ENCODE assay signal across 1 cellular context in the genomic region with DNA sequence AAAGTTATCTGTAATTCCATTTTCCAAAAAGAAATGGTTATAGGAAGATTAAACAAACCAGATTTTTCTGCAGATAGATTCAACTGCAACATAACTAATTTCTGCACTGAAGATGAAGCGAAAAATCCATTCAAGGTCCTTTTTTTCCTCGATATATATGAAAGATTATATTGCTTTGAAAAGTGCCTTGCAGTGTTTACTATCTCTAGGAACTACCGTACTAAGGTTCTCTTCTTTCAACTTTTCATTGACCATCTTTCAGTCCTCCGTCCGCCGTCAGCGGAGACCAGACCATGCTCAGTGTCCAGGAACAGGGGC.
TF ChIP-seq lines count a peak whose summit lies in the region.

No MANE protein-coding gene starts in this region.

TF ChIP-seq in K562, 482 proteins besides CTCF, POLR2A, EP300 and RAD21 (continued from another document):
- TF ChIP-seq, protein P1, sequence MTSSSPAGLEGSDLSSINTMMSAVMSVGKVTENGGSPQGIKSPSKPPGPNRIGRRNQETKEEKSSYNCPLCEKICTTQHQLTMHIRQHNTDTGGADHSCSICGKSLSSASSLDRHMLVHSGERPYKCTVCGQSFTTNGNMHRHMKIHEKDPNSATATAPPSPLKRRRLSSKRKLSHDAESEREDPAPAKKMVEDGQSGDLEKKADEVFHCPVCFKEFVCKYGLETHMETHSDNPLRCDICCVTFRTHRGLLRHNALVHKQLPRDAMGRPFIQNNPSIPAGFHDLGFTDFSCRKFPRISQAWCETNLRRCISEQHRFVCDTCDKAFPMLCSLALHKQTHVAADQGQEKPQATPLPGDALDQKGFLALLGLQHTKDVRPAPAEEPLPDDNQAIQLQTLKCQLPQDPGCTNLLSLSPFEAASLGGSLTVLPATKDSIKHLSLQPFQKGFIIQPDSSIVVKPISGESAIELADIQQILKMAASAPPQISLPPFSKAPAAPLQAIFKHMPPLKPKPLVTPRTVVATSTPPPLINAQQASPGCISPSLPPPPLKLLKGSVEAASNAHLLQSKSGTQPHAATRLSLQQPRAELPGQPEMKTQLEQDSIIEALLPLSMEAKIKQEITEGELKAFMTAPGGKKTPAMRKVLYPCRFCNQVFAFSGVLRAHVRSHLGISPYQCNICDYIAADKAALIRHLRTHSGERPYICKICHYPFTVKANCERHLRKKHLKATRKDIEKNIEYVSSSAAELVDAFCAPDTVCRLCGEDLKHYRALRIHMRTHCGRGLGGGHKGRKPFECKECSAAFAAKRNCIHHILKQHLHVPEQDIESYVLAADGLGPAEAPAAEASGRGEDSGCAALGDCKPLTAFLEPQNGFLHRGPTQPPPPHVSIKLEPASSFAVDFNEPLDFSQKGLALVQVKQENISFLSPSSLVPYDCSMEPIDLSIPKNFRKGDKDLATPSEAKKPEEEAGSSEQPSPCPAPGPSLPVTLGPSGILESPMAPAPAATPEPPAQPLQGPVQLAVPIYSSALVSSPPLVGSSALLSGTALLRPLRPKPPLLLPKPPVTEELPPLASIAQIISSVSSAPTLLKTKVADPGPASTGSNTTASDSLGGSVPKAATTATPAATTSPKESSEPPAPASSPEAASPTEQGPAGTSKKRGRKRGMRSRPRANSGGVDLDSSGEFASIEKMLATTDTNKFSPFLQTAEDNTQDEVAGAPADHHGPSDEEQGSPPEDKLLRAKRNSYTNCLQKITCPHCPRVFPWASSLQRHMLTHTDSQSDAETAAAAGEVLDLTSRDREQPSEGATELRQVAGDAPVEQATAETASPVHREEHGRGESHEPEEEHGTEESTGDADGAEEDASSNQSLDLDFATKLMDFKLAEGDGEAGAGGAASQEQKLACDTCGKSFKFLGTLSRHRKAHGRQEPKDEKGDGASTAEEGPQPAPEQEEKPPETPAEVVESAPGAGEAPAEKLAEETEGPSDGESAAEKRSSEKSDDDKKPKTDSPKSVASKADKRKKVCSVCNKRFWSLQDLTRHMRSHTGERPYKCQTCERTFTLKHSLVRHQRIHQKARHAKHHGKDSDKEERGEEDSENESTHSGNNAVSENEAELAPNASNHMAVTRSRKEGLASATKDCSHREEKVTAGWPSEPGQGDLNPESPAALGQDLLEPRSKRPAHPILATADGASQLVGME (CRISPR knock-in tag; IDR thresholded peaks at IDR 0.05), result no peak
- TF ChIP-seq, protein P2, sequence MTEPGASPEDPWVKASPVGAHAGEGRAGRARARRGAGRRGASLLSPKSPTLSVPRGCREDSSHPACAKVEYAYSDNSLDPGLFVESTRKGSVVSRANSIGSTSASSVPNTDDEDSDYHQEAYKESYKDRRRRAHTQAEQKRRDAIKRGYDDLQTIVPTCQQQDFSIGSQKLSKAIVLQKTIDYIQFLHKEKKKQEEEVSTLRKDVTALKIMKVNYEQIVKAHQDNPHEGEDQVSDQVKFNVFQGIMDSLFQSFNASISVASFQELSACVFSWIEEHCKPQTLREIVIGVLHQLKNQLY (CRISPR knock-in tag; conservative IDR thresholded peaks at IDR 0.05), result 0 out of 4 replicates have a peak, but pooled peaks of 1 of the 2 experiments have one; percentile 41
- TF ChIP-seq SIN3A (IDR thresholded peaks at IDR 0.05; ENCODE audit: borderline replicate concordance in 2 of 2, control insufficient read depth in 1 of 2, low read depth in 2 of 2, low read length in 2 of 2) (0 out of 4 replicates have a peak, but pooled peaks of 1 of the 2 experiments have one; percentile 45), CAMTA2 (CRISPR knock-in tag; conservative IDR thresholded peaks at IDR 0.05) (no peak), MYNN (IDR thresholded peaks at IDR 0.05) (no peak), MYNN (CRISPR knock-in tag; IDR thresholded peaks at IDR 0.05) (no peak), ZFP1 (CRISPR knock-in tag; IDR thresholded peaks at IDR 0.05) (0 out of 2 replicates have a peak, but pooled peaks have one; percentile 9)
- TF ChIP-seq, protein P3, sequence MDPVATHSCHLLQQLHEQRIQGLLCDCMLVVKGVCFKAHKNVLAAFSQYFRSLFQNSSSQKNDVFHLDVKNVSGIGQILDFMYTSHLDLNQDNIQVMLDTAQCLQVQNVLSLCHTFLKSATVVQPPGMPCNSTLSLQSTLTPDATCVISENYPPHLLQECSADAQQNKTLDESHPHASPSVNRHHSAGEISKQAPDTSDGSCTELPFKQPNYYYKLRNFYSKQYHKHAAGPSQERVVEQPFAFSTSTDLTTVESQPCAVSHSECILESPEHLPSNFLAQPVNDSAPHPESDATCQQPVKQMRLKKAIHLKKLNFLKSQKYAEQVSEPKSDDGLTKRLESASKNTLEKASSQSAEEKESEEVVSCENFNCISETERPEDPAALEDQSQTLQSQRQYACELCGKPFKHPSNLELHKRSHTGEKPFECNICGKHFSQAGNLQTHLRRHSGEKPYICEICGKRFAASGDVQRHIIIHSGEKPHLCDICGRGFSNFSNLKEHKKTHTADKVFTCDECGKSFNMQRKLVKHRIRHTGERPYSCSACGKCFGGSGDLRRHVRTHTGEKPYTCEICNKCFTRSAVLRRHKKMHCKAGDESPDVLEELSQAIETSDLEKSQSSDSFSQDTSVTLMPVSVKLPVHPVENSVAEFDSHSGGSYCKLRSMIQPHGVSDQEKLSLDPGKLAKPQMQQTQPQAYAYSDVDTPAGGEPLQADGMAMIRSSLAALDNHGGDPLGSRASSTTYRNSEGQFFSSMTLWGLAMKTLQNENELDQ (CRISPR knock-in tag; IDR thresholded peaks at IDR 0.05; ENCODE audit: borderline replicate concordance), result no peak
- TF ChIP-seq, protein P4, sequence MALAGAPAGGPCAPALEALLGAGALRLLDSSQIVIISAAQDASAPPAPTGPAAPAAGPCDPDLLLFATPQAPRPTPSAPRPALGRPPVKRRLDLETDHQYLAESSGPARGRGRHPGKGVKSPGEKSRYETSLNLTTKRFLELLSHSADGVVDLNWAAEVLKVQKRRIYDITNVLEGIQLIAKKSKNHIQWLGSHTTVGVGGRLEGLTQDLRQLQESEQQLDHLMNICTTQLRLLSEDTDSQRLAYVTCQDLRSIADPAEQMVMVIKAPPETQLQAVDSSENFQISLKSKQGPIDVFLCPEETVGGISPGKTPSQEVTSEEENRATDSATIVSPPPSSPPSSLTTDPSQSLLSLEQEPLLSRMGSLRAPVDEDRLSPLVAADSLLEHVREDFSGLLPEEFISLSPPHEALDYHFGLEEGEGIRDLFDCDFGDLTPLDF (CRISPR knock-in tag; IDR thresholded peaks at IDR 0.05), result no peak
- TF ChIP-seq, protein P5, sequence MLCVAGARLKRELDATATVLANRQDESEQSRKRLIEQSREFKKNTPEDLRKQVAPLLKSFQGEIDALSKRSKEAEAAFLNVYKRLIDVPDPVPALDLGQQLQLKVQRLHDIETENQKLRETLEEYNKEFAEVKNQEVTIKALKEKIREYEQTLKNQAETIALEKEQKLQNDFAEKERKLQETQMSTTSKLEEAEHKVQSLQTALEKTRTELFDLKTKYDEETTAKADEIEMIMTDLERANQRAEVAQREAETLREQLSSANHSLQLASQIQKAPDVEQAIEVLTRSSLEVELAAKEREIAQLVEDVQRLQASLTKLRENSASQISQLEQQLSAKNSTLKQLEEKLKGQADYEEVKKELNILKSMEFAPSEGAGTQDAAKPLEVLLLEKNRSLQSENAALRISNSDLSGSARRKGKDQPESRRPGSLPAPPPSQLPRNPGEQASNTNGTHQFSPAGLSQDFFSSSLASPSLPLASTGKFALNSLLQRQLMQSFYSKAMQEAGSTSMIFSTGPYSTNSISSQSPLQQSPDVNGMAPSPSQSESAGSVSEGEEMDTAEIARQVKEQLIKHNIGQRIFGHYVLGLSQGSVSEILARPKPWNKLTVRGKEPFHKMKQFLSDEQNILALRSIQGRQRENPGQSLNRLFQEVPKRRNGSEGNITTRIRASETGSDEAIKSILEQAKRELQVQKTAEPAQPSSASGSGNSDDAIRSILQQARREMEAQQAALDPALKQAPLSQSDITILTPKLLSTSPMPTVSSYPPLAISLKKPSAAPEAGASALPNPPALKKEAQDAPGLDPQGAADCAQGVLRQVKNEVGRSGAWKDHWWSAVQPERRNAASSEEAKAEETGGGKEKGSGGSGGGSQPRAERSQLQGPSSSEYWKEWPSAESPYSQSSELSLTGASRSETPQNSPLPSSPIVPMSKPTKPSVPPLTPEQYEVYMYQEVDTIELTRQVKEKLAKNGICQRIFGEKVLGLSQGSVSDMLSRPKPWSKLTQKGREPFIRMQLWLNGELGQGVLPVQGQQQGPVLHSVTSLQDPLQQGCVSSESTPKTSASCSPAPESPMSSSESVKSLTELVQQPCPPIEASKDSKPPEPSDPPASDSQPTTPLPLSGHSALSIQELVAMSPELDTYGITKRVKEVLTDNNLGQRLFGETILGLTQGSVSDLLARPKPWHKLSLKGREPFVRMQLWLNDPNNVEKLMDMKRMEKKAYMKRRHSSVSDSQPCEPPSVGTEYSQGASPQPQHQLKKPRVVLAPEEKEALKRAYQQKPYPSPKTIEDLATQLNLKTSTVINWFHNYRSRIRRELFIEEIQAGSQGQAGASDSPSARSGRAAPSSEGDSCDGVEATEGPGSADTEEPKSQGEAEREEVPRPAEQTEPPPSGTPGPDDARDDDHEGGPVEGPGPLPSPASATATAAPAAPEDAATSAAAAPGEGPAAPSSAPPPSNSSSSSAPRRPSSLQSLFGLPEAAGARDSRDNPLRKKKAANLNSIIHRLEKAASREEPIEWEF (CRISPR knock-in tag; IDR thresholded peaks at IDR 0.05), result no peak
- TF ChIP-seq, protein P6, sequence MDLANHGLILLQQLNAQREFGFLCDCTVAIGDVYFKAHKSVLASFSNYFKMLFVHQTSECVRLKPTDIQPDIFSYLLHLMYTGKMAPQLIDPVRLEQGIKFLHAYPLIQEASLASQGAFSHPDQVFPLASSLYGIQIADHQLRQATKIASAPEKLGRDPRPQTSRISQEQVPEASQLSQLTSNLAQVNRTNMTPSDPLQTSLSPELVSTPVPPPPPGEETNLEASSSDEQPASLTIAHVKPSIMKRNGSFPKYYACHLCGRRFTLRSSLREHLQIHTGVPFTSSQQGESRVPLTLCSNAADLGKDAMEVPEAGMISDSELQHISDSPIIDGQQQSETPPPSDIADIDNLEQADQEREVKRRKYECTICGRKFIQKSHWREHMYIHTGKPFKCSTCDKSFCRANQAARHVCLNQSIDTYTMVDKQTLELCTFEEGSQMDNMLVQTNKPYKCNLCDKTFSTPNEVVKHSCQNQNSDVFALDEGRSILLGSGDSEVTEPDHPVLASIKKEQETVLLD (IDR thresholded peaks at IDR 0.05), result no peak
